Comparison of ENCODE assay signal across 8 cellular contexts in the genomic region with DNA sequence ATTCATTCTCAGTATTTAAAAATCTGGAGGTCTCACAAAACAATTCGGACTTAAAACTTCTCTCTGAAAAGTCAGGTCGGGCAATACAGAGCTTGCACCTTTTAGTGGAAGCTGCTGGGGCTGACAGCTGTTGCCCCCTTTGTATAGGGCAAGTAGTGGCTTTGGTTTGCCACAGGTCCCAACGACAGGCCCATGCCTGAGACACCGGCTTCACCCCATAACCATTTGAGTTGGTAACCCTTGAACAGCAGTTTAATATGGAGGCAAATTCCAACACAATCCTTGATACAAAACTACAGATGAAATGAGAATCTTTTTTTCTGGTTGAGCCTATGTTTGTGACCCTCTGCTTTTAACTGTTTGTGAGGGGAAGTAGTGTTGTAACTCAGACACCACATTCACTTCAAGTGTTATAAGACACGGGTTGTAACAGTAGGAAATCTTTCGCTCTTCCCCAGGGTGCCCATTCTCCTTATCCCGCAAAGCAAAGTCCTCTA. TPM values are rescaled to one million over a fixed set of nuclear protein-coding genes. Genes with fewer than 3 reads are reported as not detected.
DNase-seq lines count a peak whose midpoint lies in the region; ATAC-seq and TF ChIP-seq lines count a peak whose summit lies in the region.

No MANE protein-coding gene starts in this region.

- no peaks in the 10 kb centered on the region for H3K36me3 ChIP-seq in SK-N-SH (replicated peaks in 1 of 2; ENCODE audit: control insufficient read depth in 1 of 2, insufficient read depth in 2 of 2, low read length in 1 of 2)

- no peaks in the 10 kb centered on the region for H3K27me3 ChIP-seq in SK-N-SH (ENCODE audit: insufficient read depth)

- no peaks in the 10 kb centered on the region for H3K9me2 ChIP-seq in SK-N-SH

- H3K4me2 ChIP-seq in SK-N-SH: peak overlapping the region; percentile 87

- H3F3A ChIP-seq in SK-N-SH (replicated peaks; ENCODE audit: insufficient read depth): peaks cover 18% of the 10 kb centered on the region

- H3K27ac ChIP-seq in SK-N-SH (ENCODE audit: low read depth in 2 of 2, low read length in 1 of 2) (peak overlapping the region; percentile 54 to 85; a peak in 3 of 4 replicates), skin epidermis (peak overlapping the region in 20 of 21 experiments; percentile 71 to 95 (median 86))

- POLR2A ChIA-PET in SK-N-SH (lab: Yijun Ruan, JAX): interaction anchor here (1.0 kb wide), 1 partner anchor 91 kb away, joined by 4 read pairs; no protein-coding TSS in a partner anchor

- TF ChIP-seq CTCF in SK-N-SH (IDR thresholded peaks at IDR 0.05) (no peak), fibroblast of the aortic adventitia (IDR thresholded peaks at IDR 0.05; ENCODE audit: insufficient read depth, low read length) (no peak)

- H3K4me3 ChIP-seq in SK-N-SH (ENCODE audit: low read depth in 2 of 2, low read length in 1 of 2): 0 out of 4 replicates have a peak overlapping the region, but pooled peaks of 1 of the 2 experiments have one; percentile 90
- H3K4me3 ChIP-seq in fibroblast of the aortic adventitia (ENCODE audit: low read depth, low read length): peak overlapping the region; percentile 94
- peak overlapping the region in 6 of 7 experiments; percentile 10 to 78 (median 66) for H3K4me3 ChIP-seq in skin epidermis

- DNase-seq in SK-N-SH (no peak), fibroblast of the aortic adventitia (ENCODE audit: low read depth) (no peak), midbrain (lab: John Stamatoyannopoulos, UW) (no peak), AML-193 (lab: John Stamatoyannopoulos, UW) (no peak), NCI-H345 treated with DMSO at 0.1 percent for 48 hours (lab: John Stamatoyannopoulos, UW; ENCODE audit: unreplicated experiment) (no peak)

- H3K79me2 ChIP-seq in SK-N-SH (ENCODE audit: insufficient read depth): peaks cover 14% of the 10 kb centered on the region; the same call in 1 of the 2 replicates

- peak overlapping the region; percentile 100 for H2AFZ ChIP-seq in SK-N-SH (ENCODE audit: low read depth)

- no peak for TF ChIP-seq RAD21 in SK-N-SH (IDR thresholded peaks at IDR 0.05; ENCODE audit: low read length)

- no peaks in the 10 kb centered on the region for H4K20me1 ChIP-seq in SK-N-SH (ENCODE audit: insufficient read depth)

- H3K4me1 ChIP-seq in SK-N-SH (ENCODE audit: control insufficient read depth in 1 of 2, insufficient read depth in 2 of 2, low read depth in 1 of 2, low read length in 1 of 2): peaks cover 9 to 22% of the 10 kb centered on the region in 2 experiments

- ATAC-seq in GM19395 (IDR thresholded peaks at IDR 0.05; ENCODE audit: unreplicated experiment) (peak; percentile 3), HG03095 (IDR thresholded peaks at IDR 0.05; ENCODE audit: unreplicated experiment) (no peak)

- CTCF ChIA-PET in SK-N-SH (lab: Yijun Ruan, JAX): interaction anchor here (0.9 to 4.4 kb wide), 8 partner anchors 11 to 180 kb away, joined by 3 to 20 read pairs (median 6); no protein-coding TSS in a partner anchor

- H3K9ac ChIP-seq in SK-N-SH: peak overlapping the region; percentile 71; the same call in 1 of the 2 replicates

- H3K9me3 ChIP-seq in SK-N-SH: no peaks in the 10 kb centered on the region

- no peak for TF ChIP-seq EP300 in SK-N-SH (IDR thresholded peaks at IDR 0.05; ENCODE audit: borderline replicate concordance in 1 of 2, low read depth in 1 of 2, low read length in 1 of 2)

- WGBS in SK-N-SH (ENCODE audit: low lambda C conversion rate): 62% methylated on average over 7 of the region's 7 CpGs

TF ChIP-seq in SK-N-SH, 30 proteins besides CTCF, POLR2A, EP300 and RAD21:
- TF ChIP-seq POLR2AphosphoS5 (IDR thresholded peaks at IDR 0.05; ENCODE audit: low read depth, low read length): no peak
- no peak for TF ChIP-seq RCOR1 (IDR thresholded peaks at IDR 0.05; ENCODE audit: low read length)
- no peak for TF ChIP-seq NRF1 (IDR thresholded peaks at IDR 0.05; ENCODE audit: low read depth, low read length)
- TF ChIP-seq, protein P1, sequence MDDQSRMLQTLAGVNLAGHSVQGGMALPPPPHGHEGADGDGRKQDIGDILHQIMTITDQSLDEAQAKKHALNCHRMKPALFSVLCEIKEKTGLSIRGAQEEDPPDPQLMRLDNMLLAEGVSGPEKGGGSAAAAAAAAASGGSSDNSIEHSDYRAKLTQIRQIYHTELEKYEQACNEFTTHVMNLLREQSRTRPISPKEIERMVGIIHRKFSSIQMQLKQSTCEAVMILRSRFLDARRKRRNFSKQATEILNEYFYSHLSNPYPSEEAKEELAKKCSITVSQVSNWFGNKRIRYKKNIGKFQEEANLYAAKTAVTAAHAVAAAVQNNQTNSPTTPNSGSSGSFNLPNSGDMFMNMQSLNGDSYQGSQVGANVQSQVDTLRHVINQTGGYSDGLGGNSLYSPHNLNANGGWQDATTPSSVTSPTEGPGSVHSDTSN (IDR thresholded peaks at IDR 0.05): no peak
TF ChIP-seq in SK-N-SH: peak in this region for 0.

RNA-seq across cellular contexts. Expression of gene GLRX, which starts 0.8 kb away (rescaled TPM):
- polyA plus RNA-seq in SK-N-SH (2012; rRNA removed): 40.0 and 50.9 TPM in 2 replicates
- 49.0 and 49.6 TPM in 2 replicates for polyA plus RNA-seq in SK-N-SH (2012; cell fraction: cytosol; rRNA removed)
- polyA plus RNA-seq in SK-N-SH (2012; cell fraction: nucleus; rRNA removed): 14.3 and 23.7 TPM in 2 replicates
- total RNA-seq in fibroblast of the aortic adventitia (ENCODE audit: low replicate concordance): 13.3 and 31.6 TPM in 2 replicates
